Comparison of ENCODE assay signal across 33 cellular contexts in genomic region chr1:100284591-100284990, GRCh38. TPM values are rescaled to one million over a fixed set of nuclear protein-coding genes. Genes with fewer than 3 reads are reported as not detected.
DNase-seq lines count a peak whose midpoint lies in the region; ATAC-seq and TF ChIP-seq lines count a peak whose summit lies in the region.
"Had no signal": no experiment of that assay in that cellular context is flagged by ENCODE, and none has a peak within 500 bp of the region (broad histone marks: within the 10 kb centered on the region; RNA-seq: fewer than 3 reads in every experiment).

No MANE protein-coding gene starts in this region.

- H3K36me3 Mint-ChIP-seq in stimulated activated naive CD8-positive, alpha-beta T cell treated with anti-CD3 and anti-CD28 coated beads, Interleukin-15, Interleukin-2, amounts not matched to agents 100 ng/mL and 50 ng/mL, for 24 hours (ENCODE audit: low read depth) = peaks cover 57% of the 10 kb centered on the region
- H3K36me3 Mint-ChIP-seq in GM23338 (ENCODE audit: low read depth) = peaks cover 47% of the 10 kb centered on the region

- no peak for TF ChIP-seq CTCF in GM23338 (conservative IDR thresholded peaks at IDR 0.05; ENCODE audit: low read depth in 2 of 2)

- H4K12ac ChIP-seq in trophoblast cell (ENCODE audit: low read depth, low read length) = no peak overlapping the region

- H3K4me3 Mint-ChIP-seq in stimulated activated naive CD8-positive, alpha-beta T cell treated with anti-CD3 and anti-CD28 coated beads, Interleukin-15, Interleukin-2, amounts not matched to agents 100 ng/mL and 50 ng/mL, for 24 hours = no peak overlapping the region
- H3K4me3 Mint-ChIP-seq in GM23338 = no peak overlapping the region
- H3K4me3 Mint-ChIP-seq: B cell; CD14-positive monocyte; CD4-positive, alpha-beta memory T cell; CD4-positive, alpha-beta T cell; CD4-positive, CD25-positive, alpha-beta regulatory T cell; CD8-positive, alpha-beta memory T cell; CD8-positive, alpha-beta T cell had no signal

- H3K27ac ChIP-seq in GM23338 (ENCODE audit: low read depth) = peak overlapping the region; percentile 28; the same call in 1 of the 2 replicates
- H3K27ac ChIP-seq in trophoblast cell (ENCODE audit: low read depth, low read length) = no peak overlapping the region
- H3K27ac ChIP-seq: 22Rv1; A549; BLaER1; BLaER1 treated with 17β-estradiol and CSF1 and Interleukin-3, amounts not matched to agents 10 nM and 100 nM; C4-2B had no signal

- H3K36me3 ChIP-seq in GM23338 (ENCODE audit: insufficient read depth) (peaks cover 34% of the 10 kb centered on the region; the same call in 1 of the 2 replicates), trophoblast cell (ENCODE audit: control insufficient read depth in 1 of 2, insufficient read depth in 2 of 2, low read length in 2 of 2) (peaks cover 31 to 35% of the 10 kb centered on the region in 2 experiments)

- no peak overlapping the region for H3K4ac ChIP-seq in trophoblast cell (ENCODE audit: low read depth, low read length)

- no peak for ATAC-seq in stimulated activated naive CD8-positive, alpha-beta T cell treated with anti-CD3 and anti-CD28 coated beads, Interleukin-15, Interleukin-2, amounts not matched to agents 100 U/mL and 50 U/mL, for 24 hours
- no peak for ATAC-seq in GM23338
- ATAC-seq: A549; CD8-positive, alpha-beta T cell had no signal

- no peak overlapping the region for H3K9ac ChIP-seq in trophoblast cell (ENCODE audit: low read length)
- H3K9ac ChIP-seq: BLaER1; BLaER1 treated with 17β-estradiol and CSF1 and Interleukin-3, amounts not matched to agents 10 nM and 100 nM had no signal

- no peak overlapping the region for H3K23ac ChIP-seq in trophoblast cell (ENCODE audit: low read length)

- H3K14ac ChIP-seq in trophoblast cell (ENCODE audit: low read length) = no peak overlapping the region

- no peak overlapping the region for H2AFZ ChIP-seq in GM23338
- H2AFZ ChIP-seq in trophoblast cell (ENCODE audit: insufficient read depth, low read length, poor library complexity) = no peak overlapping the region

- WGBS in trophoblast cell (ENCODE audit: extremely low coverage, insufficient coverage, insufficient read length) = no CpG with 5 or more reads among the region's 5 CpGs

- H3K18ac ChIP-seq in trophoblast cell (ENCODE audit: low read length) = no peak overlapping the region

- H3K79me2 ChIP-seq in GM23338 (replicated peaks; ENCODE audit: insufficient read depth) (no peaks in the 10 kb centered on the region), trophoblast cell (ENCODE audit: control insufficient read depth, insufficient read depth, low read length, poor library complexity) (no peaks in the 10 kb centered on the region)

- H2AK5ac ChIP-seq in trophoblast cell (ENCODE audit: low read length) = no peak overlapping the region

- H3K4me2 ChIP-seq in GM23338 (no peak overlapping the region), trophoblast cell (ENCODE audit: low read length) (no peak overlapping the region)
- H3K4me2 ChIP-seq: A549; BLaER1; BLaER1 treated with 17β-estradiol and CSF1 and Interleukin-3, amounts not matched to agents 10 nM and 100 nM had no signal

- H3F3A ChIP-seq in GM23338 (replicated peaks; ENCODE audit: low read depth) = no peaks in the 10 kb centered on the region

- H2BK5ac ChIP-seq in trophoblast cell (ENCODE audit: low read depth, low read length, poor library complexity) = no peak overlapping the region

- no peak for DNase-seq in stimulated activated naive CD8-positive, alpha-beta T cell treated with anti-CD3 and anti-CD28 coated beads, Interleukin-15, Interleukin-2, amounts not matched to agents 100 U/mL and 50 U/mL, for 24 hours
- DNase-seq in GM23338 (ENCODE audit: low spot score) = no peak
- DNase-seq in trophoblast cell = peak; percentile 74 to 87
- DNase-seq in islet precursor cell = no peak
- no peak for DNase-seq in cerebellar cortex (ENCODE audit: low spot score)
- DNase-seq: 8988T; ACHN; AML-193; BE2C; C1 segment of cervical spinal cord; Caco-2; Calu3; CD4-positive, alpha-beta memory T cell; CD4-positive, alpha-beta T cell; CD4-positive, CD25-positive, alpha-beta regulatory T cell; CD8-positive, alpha-beta memory T cell; CD8-positive, alpha-beta T cell; COR-L47; DMS 273 treated with DMSO at 0.1 percent for 48 hours; DMS153; DMS53; DMS79; DMS79 treated with DMSO at 0.1 percent for 48 hours; DND-41; EL had no signal

- H4K91ac ChIP-seq in trophoblast cell (ENCODE audit: low read depth, low read length) = no peak overlapping the region

- H3K4me1 ChIP-seq in GM23338 (ENCODE audit: insufficient read depth) (no peaks in the 10 kb centered on the region), trophoblast cell (ENCODE audit: control insufficient read depth in 1 of 2, insufficient read depth in 2 of 2, low read length in 2 of 2) (no peaks in the 10 kb centered on the region)
- H3K4me1 ChIP-seq: A549; BE2C; BLaER1; BLaER1 treated with 17β-estradiol and CSF1 and Interleukin-3, amounts not matched to agents 10 nM and 100 nM; Caco-2 had no signal

- no peak overlapping the region for H3K4me3 ChIP-seq in GM23338
- H3K4me3 ChIP-seq in trophoblast cell (ENCODE audit: low read depth, low read length) = no peak overlapping the region
- H3K4me3 ChIP-seq: A549; BLaER1; BLaER1 treated with 17β-estradiol and CSF1 and Interleukin-3, amounts not matched to agents 10 nM and 100 nM had no signal

- peaks cover 8% of the 10 kb centered on the region for H3K4me1 Mint-ChIP-seq in stimulated activated naive CD8-positive, alpha-beta T cell treated with anti-CD3 and anti-CD28 coated beads, Interleukin-15, Interleukin-2, amounts not matched to agents 100 ng/mL and 50 ng/mL, for 24 hours (ENCODE audit: low read depth)
- no peaks in the 10 kb centered on the region for H3K4me1 Mint-ChIP-seq in GM23338
- H3K4me1 Mint-ChIP-seq: B cell, CD14-positive monocyte had no signal

- no peaks in the 10 kb centered on the region for H3K9me3 Mint-ChIP-seq in stimulated activated naive CD8-positive, alpha-beta T cell treated with anti-CD3 and anti-CD28 coated beads, Interleukin-15, Interleukin-2, amounts not matched to agents 100 ng/mL and 50 ng/mL, for 24 hours
- H3K9me3 Mint-ChIP-seq in GM23338 = no peaks in the 10 kb centered on the region; the same call in 2 of the 3 replicates
- H3K9me3 Mint-ChIP-seq: CD14-positive monocyte; CD4-positive, alpha-beta memory T cell; CD4-positive, alpha-beta T cell; CD4-positive, CD25-positive, alpha-beta regulatory T cell; CD8-positive, alpha-beta memory T cell; CD8-positive, alpha-beta T cell had no signal

- no peak overlapping the region for H2BK120ac ChIP-seq in trophoblast cell (ENCODE audit: insufficient read depth, low read length, poor library complexity)

- H2BK12ac ChIP-seq in trophoblast cell (ENCODE audit: low read length) = no peak overlapping the region

- H3K27me3 Mint-ChIP-seq in stimulated activated naive CD8-positive, alpha-beta T cell treated with anti-CD3 and anti-CD28 coated beads, Interleukin-15, Interleukin-2, amounts not matched to agents 100 ng/mL and 50 ng/mL, for 24 hours = no peaks in the 10 kb centered on the region
- peaks cover 2% of the 10 kb centered on the region for H3K27me3 Mint-ChIP-seq in GM23338 (ENCODE audit: insufficient read depth, low read depth, poor library complexity)
- H3K27me3 Mint-ChIP-seq: B cell; CD4-positive, alpha-beta memory T cell; CD4-positive, alpha-beta T cell; CD4-positive, CD25-positive, alpha-beta regulatory T cell; CD8-positive, alpha-beta memory T cell had no signal

- H3K79me1 ChIP-seq in trophoblast cell (ENCODE audit: low read length) = no peaks in the 10 kb centered on the region

- H3K9me3 ChIP-seq in trophoblast cell (ENCODE audit: insufficient read depth, low read depth, low read length) = no peaks in the 10 kb centered on the region
- H3K9me3 ChIP-seq: A549; BE2C; BLaER1; BLaER1 treated with 17β-estradiol and CSF1 and Interleukin-3, amounts not matched to agents 10 nM and 100 nM; Caco-2 had no signal

- H4K8ac ChIP-seq in trophoblast cell (ENCODE audit: low read depth, low read length) = no peak overlapping the region

- H3K9me2 ChIP-seq in GM23338 (ENCODE audit: insufficient read depth) = no peaks in the 10 kb centered on the region

- no peaks in the 10 kb centered on the region for H3K27me3 ChIP-seq in GM23338 (ENCODE audit: insufficient read depth)
- no peaks in the 10 kb centered on the region for H3K27me3 ChIP-seq in trophoblast cell (ENCODE audit: insufficient read depth, low read length)
- H3K27me3 ChIP-seq: BE2C; BLaER1; BLaER1 treated with 17β-estradiol and CSF1 and Interleukin-3, amounts not matched to agents 10 nM and 100 nM had no signal

- peak overlapping the region; percentile 55 for H3K27ac Mint-ChIP-seq in stimulated activated naive CD8-positive, alpha-beta T cell treated with anti-CD3 and anti-CD28 coated beads, Interleukin-15, Interleukin-2, amounts not matched to agents 100 ng/mL and 50 ng/mL, for 24 hours
- H3K27ac Mint-ChIP-seq in GM23338 = no peak overlapping the region
- H3K27ac Mint-ChIP-seq: B cell; CD4-positive, alpha-beta T cell; CD4-positive, CD25-positive, alpha-beta regulatory T cell; CD8-positive, alpha-beta T cell had no signal

- H4K20me1 ChIP-seq in GM23338 (replicated peaks; ENCODE audit: insufficient read depth) = 0 out of 2 replicates have a peak, but pooled peaks cover 2% of the 10 kb centered on the region

TF ChIP-seq in GM23338, 12 proteins besides CTCF, POLR2A, EP300 and RAD21 (continues in another document):
- TF ChIP-seq EZH2phosphoT487 (IDR thresholded peaks at IDR 0.05; ENCODE audit: unreplicated experiment) = no peak

RNA-seq across cellular contexts. Expression of gene RTCA, which starts 18.6 kb away (rescaled TPM):
- total RNA-seq in GM23338 (2014; rRNA removed; shearing (Covaris generic)) = 27.5 and 36.6 TPM in 2 replicates
- 34.9 and 36.6 TPM in 2 replicates for polyA plus RNA-seq in GM23338 (2016; fragmentation: Nextera tagmentation; extraction: Ambion mirVana)
- 35.0 and 36.3 TPM in 2 replicates for polyA plus RNA-seq in trophoblast cell (2013)

RNA-seq across cellular contexts. Expression of gene DBT, which starts 35.0 kb away (rescaled TPM):
- 13.6 and 14.7 TPM in 2 replicates for total RNA-seq in GM23338 (2014; rRNA removed; shearing (Covaris generic))
- 6.8 and 8.1 TPM in 2 replicates for polyA plus RNA-seq in GM23338 (2016; fragmentation: Nextera tagmentation; extraction: Ambion mirVana)
- 6.1 TPM in 2 replicates for polyA plus RNA-seq in trophoblast cell (2013)

Comparison
In these comparisons a context has a peak if more than half of its experiments do, and no peak if none do; other contexts are left out.
1. DNase-seq: peak in trophoblast cell (2 of 2); none in stimulated activated naive CD8-positive, alpha-beta T cell treated with anti-CD3 and anti-CD28 coated beads, Interleukin-15, Interleukin-2, amounts not matched to agents 100 U/mL and 50 U/mL, for 24 hours (single experiment), GM23338 (single experiment), islet precursor cell (single experiment) and cerebellar cortex (single experiment).